ENCODE assay signal across 8 cellular contexts in genomic region chr12:54207539-54208267, GRCh38. TPM values are rescaled to one million over a fixed set of nuclear protein-coding genes. Genes with fewer than 3 reads are reported as not detected.
A peak's percentile ranks its signal among the peaks of the same experiment; 100 is the strongest.
DNase-seq lines count a peak whose midpoint lies in the region; ATAC-seq and TF ChIP-seq lines count a peak whose summit lies in the region.

No MANE protein-coding gene starts in this region.

- peak; percentile 78 for ATAC-seq in activated naive CD8-positive, alpha-beta T cell treated with anti-CD3 and anti-CD28 coated beads, Interleukin-2, amount 50 U/mL, for 24 hours
- ATAC-seq in GM21447 (IDR thresholded peaks at IDR 0.05; ENCODE audit: unreplicated experiment), result no peak

- peak; percentile 98 for TF ChIP-seq CTCF in BJ (IDR thresholded peaks at IDR 0.05; ENCODE audit: insufficient read depth, low read depth, low read length)
- TF ChIP-seq CTCF in LNCaP clone FGC (IDR thresholded peaks at IDR 0.05; ENCODE audit: control insufficient read depth, extremely low read depth, insufficient read depth), result peak; percentile 98

- H3K4me1 Mint-ChIP-seq in activated naive CD8-positive, alpha-beta T cell treated with anti-CD3 and anti-CD28 coated beads, Interleukin-2, amount 50 U/mL, for 24 hours, result no peaks in the 10 kb centered on the region

- no peak overlapping the region for H3K27ac Mint-ChIP-seq in activated naive CD8-positive, alpha-beta T cell treated with anti-CD3 and anti-CD28 coated beads, Interleukin-2, amount 50 U/mL, for 24 hours

- POLR2A ChIA-PET in BJ (lab: Charles Lee), result interaction anchor here (0.6 kb wide), 1 partner anchor 141 kb away, joined by 5 read pairs; no protein-coding TSS in a partner anchor

- peaks cover 14% of the 10 kb centered on the region for H3K27me3 ChIP-seq in BJ (ENCODE audit: control insufficient read depth, insufficient read depth, low read length)

- DNase-seq in BJ (ENCODE audit: low read depth) (no peak), GM19240 (ENCODE audit: insufficient read length, low spot score) (peak; percentile 69), LNCaP clone FGC (ENCODE audit: low read depth) (no peak), SW 1271 (lab: John Stamatoyannopoulos, UW) (peak; percentile 27 to 63), hippocampal formation (lab: John Stamatoyannopoulos, UW) (peak; percentile 4 to 26)
- peak; percentile 87 for DNase-seq in activated naive CD8-positive, alpha-beta T cell treated with anti-CD3 and anti-CD28 coated beads, Interleukin-2, amount 50 U/mL, for 24 hours
- peak; percentile 55 to 84 for DNase-seq in stimulated activated CD4-positive, alpha-beta T cell treated with anti-CD3 and anti-CD28 coated beads, Interleukin-12 subunit alpha, Interleukin-12 subunit beta, amount 100 ng/mL, for 24 hours (ENCODE audit: low read depth in 2 of 2)

- no peaks in the 10 kb centered on the region for H3K36me3 ChIP-seq in BJ (ENCODE audit: control insufficient read depth, insufficient read depth, low read length)

- no peaks in the 10 kb centered on the region for H3K9me3 Mint-ChIP-seq in activated naive CD8-positive, alpha-beta T cell treated with anti-CD3 and anti-CD28 coated beads, Interleukin-2, amount 50 U/mL, for 24 hours

- no peak overlapping the region for H3K4me3 ChIP-seq in BJ (ENCODE audit: low read depth, low read length)
- H3K4me3 ChIP-seq in LNCaP clone FGC (ENCODE audit: low read depth, low read length), result no peak overlapping the region

- no peak overlapping the region for H3K4me3 Mint-ChIP-seq in activated naive CD8-positive, alpha-beta T cell treated with anti-CD3 and anti-CD28 coated beads, Interleukin-2, amount 50 U/mL, for 24 hours

- no peaks in the 10 kb centered on the region for H3K36me3 Mint-ChIP-seq in activated naive CD8-positive, alpha-beta T cell treated with anti-CD3 and anti-CD28 coated beads, Interleukin-2, amount 50 U/mL, for 24 hours (ENCODE audit: low read depth)

- CTCF ChIA-PET in BJ (lab: Yijun Ruan, JAX), result interaction anchor here (0.7 to 7.7 kb wide), 46 partner anchors 8 to 507 kb away, joined by 3 to 213 read pairs (median 4); partner anchors contain the start of genes HOXC10, HOXC5, HOXC6 and HOXC8

- peaks cover 28% of the 10 kb centered on the region for H3K27me3 Mint-ChIP-seq in activated naive CD8-positive, alpha-beta T cell treated with anti-CD3 and anti-CD28 coated beads, Interleukin-2, amount 50 U/mL, for 24 hours

RNA-seq across cellular contexts. Expression of gene SMUG1, which starts 18.9 kb away (rescaled TPM):
- 29.8 and 43.7 TPM in 2 replicates for polyA plus RNA-seq in BJ (2011; rRNA removed)
- 15.9 and 23.1 TPM in 2 replicates for polyA minus RNA-seq in BJ (2011; rRNA and poly(A)+ RNA removed)

Comparison
In these comparisons a context has a peak if more than half of its experiments do, and no peak if none do; other contexts are left out.
1. DNase-seq: peak in GM19240 (single experiment), SW 1271 (2 of 2), activated naive CD8-positive, alpha-beta T cell treated with anti-CD3 and anti-CD28 coated beads, Interleukin-2, amount 50 U/mL, for 24 hours (single experiment), hippocampal formation (2 of 2) and stimulated activated CD4-positive, alpha-beta T cell treated with anti-CD3 and anti-CD28 coated beads, Interleukin-12 subunit alpha, Interleukin-12 subunit beta, amount 100 ng/mL, for 24 hours (2 of 2); none in BJ (single experiment) and LNCaP clone FGC (single experiment).